In the genomic region with DNA sequence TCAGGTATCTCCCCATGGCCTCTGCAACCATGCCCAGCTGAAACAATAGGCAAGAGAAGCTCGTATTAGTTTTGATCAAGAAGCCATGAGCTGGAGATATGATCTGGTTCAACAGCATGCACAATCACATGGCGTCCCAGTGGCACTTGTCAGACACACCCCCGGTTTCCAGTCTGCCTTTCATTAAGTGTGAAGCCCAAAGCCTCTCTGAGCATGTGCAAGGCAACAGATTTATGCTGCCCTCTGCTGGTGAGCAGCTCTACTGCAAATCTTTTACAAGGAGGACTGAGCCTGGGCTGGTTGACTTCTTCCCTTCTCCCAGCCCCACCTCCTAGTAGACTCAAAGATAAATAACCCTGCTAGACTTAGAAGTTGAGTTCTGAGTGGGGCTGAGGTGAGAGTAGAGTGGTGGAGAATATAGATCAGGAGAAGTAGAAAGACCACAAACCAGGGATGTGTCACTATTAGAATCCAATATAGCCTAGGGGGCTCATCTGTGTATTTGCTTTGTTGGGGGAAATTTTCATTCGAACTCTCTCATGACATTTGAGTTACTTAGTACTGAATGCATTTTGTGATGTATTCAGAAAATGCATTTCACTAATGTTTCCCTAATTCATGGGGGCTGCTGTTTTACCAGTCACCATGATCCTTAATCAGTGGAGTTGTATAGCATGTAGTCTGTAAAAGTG, we compare ENCODE assay signal across 1 cellular context.
TF ChIP-seq lines count a peak whose summit lies in the region.

No MANE protein-coding gene starts in this region.

TF ChIP-seq in HepG2, 621 proteins besides CTCF, POLR2A, EP300 and RAD21 (continued from another document and continues in another):
- TF ChIP-seq, protein P1, sequence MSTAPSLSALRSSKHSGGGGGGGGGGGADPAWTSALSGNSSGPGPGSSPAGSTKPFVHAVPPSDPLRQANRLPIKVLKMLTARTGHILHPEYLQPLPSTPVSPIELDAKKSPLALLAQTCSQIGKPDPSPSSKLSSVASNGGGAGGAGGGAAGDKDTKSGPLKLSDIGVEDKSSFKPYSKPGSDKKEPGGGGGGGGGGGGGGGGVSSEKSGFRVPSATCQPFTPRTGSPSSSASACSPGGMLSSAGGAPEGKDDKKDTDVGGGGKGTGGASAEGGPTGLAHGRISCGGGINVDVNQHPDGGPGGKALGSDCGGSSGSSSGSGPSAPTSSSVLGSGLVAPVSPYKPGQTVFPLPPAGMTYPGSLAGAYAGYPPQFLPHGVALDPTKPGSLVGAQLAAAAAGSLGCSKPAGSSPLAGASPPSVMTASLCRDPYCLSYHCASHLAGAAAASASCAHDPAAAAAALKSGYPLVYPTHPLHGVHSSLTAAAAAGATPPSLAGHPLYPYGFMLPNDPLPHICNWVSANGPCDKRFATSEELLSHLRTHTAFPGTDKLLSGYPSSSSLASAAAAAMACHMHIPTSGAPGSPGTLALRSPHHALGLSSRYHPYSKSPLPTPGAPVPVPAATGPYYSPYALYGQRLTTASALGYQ (CRISPR knock-in tag; IDR thresholded peaks at IDR 0.05): no peak
- TF ChIP-seq FOXA1 (IDR thresholded peaks at IDR 0.05): no peak
- no peak for TF ChIP-seq FOXA1 (CRISPR knock-in tag; IDR thresholded peaks at IDR 0.05)
- TF ChIP-seq PAF1 (CRISPR knock-in tag; IDR thresholded peaks at IDR 0.05): no peak
- TF ChIP-seq ZNF605 (CRISPR knock-in tag; IDR thresholded peaks at IDR 0.05): peak; percentile 70; the same call in 1 of the 2 replicates
- TF ChIP-seq ZNF543 (CRISPR knock-in tag; IDR thresholded peaks at IDR 0.05): no peak
- peak; percentile 18; the same call in 1 of the 2 replicates for TF ChIP-seq USF2 (IDR thresholded peaks at IDR 0.05; ENCODE audit: low read depth, low read length)
- no peak for TF ChIP-seq USF2 (CRISPR knock-in tag; IDR thresholded peaks at IDR 0.05; ENCODE audit: borderline replicate concordance)
- TF ChIP-seq ZBTB20 (CRISPR knock-in tag; IDR thresholded peaks at IDR 0.05; ENCODE audit: borderline replicate concordance, low read depth): no peak
- peak; percentile 94 for TF ChIP-seq STAG1 (CRISPR knock-in tag; IDR thresholded peaks at IDR 0.05)
- TF ChIP-seq, protein P2, sequence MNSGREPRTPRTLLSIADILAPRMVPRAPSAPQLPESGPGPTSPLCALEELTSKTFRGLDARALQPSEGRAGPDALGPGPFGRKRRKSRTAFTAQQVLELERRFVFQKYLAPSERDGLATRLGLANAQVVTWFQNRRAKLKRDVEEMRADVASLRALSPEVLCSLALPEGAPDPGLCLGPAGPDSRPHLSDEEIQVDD (CRISPR knock-in tag; IDR thresholded peaks at IDR 0.05; ENCODE audit: borderline replicate concordance): no peak
- TF ChIP-seq, protein P3, sequence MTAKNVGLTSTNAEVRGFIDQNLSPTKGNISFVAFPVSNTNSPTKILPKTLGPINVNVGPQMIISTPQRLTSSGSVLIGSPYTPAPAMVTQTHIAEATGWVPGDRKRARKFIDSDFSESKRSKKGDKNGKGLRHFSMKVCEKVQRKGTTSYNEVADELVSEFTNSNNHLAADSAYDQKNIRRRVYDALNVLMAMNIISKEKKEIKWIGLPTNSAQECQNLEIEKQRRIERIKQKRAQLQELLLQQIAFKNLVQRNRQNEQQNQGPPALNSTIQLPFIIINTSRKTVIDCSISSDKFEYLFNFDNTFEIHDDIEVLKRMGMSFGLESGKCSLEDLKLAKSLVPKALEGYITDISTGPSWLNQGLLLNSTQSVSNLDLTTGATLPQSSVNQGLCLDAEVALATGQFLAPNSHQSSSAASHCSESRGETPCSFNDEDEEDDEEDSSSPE (CRISPR knock-in tag; IDR thresholded peaks at IDR 0.05): peak; percentile 87
- TF ChIP-seq HHEX (CRISPR knock-in tag; IDR thresholded peaks at IDR 0.05): no peak
- TF ChIP-seq, protein P4, sequence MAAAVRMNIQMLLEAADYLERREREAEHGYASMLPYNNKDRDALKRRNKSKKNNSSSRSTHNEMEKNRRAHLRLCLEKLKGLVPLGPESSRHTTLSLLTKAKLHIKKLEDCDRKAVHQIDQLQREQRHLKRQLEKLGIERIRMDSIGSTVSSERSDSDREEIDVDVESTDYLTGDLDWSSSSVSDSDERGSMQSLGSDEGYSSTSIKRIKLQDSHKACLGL (CRISPR knock-in tag; IDR thresholded peaks at IDR 0.05): no peak
- TF ChIP-seq SNAPC5 (CRISPR knock-in tag; IDR thresholded peaks at IDR 0.05; ENCODE audit: borderline replicate concordance): no peak
- no peak for TF ChIP-seq ZNF709 (CRISPR knock-in tag; IDR thresholded peaks at IDR 0.05)
- TF ChIP-seq, protein P5, sequence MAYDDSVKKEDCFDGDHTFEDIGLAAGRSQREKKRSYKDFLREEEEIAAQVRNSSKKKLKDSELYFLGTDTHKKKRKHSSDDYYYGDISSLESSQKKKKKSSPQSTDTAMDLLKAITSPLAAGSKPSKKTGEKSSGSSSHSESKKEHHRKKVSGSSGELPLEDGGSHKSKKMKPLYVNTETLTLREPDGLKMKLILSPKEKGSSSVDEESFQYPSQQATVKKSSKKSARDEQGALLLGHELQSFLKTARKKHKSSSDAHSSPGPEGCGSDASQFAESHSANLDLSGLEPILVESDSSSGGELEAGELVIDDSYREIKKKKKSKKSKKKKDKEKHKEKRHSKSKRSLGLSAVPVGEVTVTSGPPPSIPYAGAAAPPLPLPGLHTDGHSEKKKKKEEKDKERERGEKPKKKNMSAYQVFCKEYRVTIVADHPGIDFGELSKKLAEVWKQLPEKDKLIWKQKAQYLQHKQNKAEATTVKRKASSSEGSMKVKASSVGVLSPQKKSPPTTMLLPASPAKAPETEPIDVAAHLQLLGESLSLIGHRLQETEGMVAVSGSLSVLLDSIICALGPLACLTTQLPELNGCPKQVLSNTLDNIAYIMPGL (CRISPR knock-in tag; IDR thresholded peaks at IDR 0.05; ENCODE audit: borderline replicate concordance in 1 of 2, low read depth in 1 of 2): peak in 1 of 2 experiments; percentile 71; a peak in 1 of 4 replicates
- no peak for TF ChIP-seq ELF4 (CRISPR knock-in tag; IDR thresholded peaks at IDR 0.05; ENCODE audit: borderline replicate concordance)
- TF ChIP-seq JARID2 (CRISPR knock-in tag; IDR thresholded peaks at IDR 0.05; ENCODE audit: insufficient replicate concordance): no peak
- TF ChIP-seq ZNF652 (CRISPR knock-in tag; IDR thresholded peaks at IDR 0.05; ENCODE audit: borderline replicate concordance, low read depth): 0 out of 2 replicates have a peak, but pooled peaks have one; percentile 30
- TF ChIP-seq ZNF580 (CRISPR knock-in tag; IDR thresholded peaks at IDR 0.05; ENCODE audit: borderline replicate concordance, low read depth): peak; percentile 86
- TF ChIP-seq YEATS2 (CRISPR knock-in tag; IDR thresholded peaks at IDR 0.05; ENCODE audit: borderline replicate concordance): peak; percentile 46; the same call in 1 of the 2 replicates
- TF ChIP-seq POLR2AphosphoS5 (IDR thresholded peaks at IDR 0.05; ENCODE audit: low read depth, low read length): no peak
- TF ChIP-seq POLR2AphosphoS2 (IDR thresholded peaks at IDR 0.05; ENCODE audit: low read depth, low read length): no peak
- TF ChIP-seq, protein P6, sequence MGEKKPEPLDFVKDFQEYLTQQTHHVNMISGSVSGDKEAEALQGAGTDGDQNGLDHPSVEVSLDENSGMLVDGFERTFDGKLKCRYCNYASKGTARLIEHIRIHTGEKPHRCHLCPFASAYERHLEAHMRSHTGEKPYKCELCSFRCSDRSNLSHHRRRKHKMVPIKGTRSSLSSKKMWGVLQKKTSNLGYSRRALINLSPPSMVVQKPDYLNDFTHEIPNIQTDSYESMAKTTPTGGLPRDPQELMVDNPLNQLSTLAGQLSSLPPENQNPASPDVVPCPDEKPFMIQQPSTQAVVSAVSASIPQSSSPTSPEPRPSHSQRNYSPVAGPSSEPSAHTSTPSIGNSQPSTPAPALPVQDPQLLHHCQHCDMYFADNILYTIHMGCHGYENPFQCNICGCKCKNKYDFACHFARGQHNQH (CRISPR knock-in tag; IDR thresholded peaks at IDR 0.05): peak; percentile 73; the same call in 1 of the 2 replicates
- TF ChIP-seq, protein P7, sequence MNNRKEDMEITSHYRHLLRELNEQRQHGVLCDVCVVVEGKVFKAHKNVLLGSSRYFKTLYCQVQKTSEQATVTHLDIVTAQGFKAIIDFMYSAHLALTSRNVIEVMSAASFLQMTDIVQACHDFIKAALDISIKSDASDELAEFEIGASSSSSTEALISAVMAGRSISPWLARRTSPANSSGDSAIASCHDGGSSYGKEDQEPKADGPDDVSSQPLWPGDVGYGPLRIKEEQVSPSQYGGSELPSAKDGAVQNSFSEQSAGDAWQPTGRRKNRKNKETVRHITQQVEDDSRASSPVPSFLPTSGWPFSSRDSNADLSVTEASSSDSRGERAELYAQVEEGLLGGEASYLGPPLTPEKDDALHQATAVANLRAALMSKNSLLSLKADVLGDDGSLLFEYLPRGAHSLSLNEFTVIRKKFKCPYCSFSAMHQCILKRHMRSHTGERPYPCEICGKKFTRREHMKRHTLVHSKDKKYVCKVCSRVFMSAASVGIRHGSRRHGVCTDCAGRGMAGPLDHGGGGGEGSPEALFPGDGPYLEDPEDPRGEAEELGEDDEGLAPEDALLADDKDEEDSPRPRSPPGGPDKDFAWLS (CRISPR knock-in tag; IDR thresholded peaks at IDR 0.05; ENCODE audit: borderline replicate concordance): no peak
- no peak for TF ChIP-seq ZNF766 (CRISPR knock-in tag; IDR thresholded peaks at IDR 0.05; ENCODE audit: borderline replicate concordance)
- TF ChIP-seq TRIM22 (IDR thresholded peaks at IDR 0.05): no peak
- TF ChIP-seq SMARCC2 (IDR thresholded peaks at IDR 0.05): no peak
- no peak for TF ChIP-seq DNMT1 (CRISPR knock-in tag; IDR thresholded peaks at IDR 0.05)
- TF ChIP-seq, protein P8, sequence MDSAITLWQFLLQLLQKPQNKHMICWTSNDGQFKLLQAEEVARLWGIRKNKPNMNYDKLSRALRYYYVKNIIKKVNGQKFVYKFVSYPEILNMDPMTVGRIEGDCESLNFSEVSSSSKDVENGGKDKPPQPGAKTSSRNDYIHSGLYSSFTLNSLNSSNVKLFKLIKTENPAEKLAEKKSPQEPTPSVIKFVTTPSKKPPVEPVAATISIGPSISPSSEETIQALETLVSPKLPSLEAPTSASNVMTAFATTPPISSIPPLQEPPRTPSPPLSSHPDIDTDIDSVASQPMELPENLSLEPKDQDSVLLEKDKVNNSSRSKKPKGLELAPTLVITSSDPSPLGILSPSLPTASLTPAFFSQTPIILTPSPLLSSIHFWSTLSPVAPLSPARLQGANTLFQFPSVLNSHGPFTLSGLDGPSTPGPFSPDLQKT (CRISPR knock-in tag; IDR thresholded peaks at IDR 0.05; ENCODE audit: borderline replicate concordance): no peak
- TF ChIP-seq, protein P9, sequence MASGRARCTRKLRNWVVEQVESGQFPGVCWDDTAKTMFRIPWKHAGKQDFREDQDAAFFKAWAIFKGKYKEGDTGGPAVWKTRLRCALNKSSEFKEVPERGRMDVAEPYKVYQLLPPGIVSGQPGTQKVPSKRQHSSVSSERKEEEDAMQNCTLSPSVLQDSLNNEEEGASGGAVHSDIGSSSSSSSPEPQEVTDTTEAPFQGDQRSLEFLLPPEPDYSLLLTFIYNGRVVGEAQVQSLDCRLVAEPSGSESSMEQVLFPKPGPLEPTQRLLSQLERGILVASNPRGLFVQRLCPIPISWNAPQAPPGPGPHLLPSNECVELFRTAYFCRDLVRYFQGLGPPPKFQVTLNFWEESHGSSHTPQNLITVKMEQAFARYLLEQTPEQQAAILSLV (CRISPR knock-in tag; IDR thresholded peaks at IDR 0.05; ENCODE audit: borderline replicate concordance): 0 out of 2 replicates have a peak, but pooled peaks have one; percentile 34
- no peak for TF ChIP-seq TRIM24 (CRISPR knock-in tag; IDR thresholded peaks at IDR 0.05)
- TF ChIP-seq, protein P10, sequence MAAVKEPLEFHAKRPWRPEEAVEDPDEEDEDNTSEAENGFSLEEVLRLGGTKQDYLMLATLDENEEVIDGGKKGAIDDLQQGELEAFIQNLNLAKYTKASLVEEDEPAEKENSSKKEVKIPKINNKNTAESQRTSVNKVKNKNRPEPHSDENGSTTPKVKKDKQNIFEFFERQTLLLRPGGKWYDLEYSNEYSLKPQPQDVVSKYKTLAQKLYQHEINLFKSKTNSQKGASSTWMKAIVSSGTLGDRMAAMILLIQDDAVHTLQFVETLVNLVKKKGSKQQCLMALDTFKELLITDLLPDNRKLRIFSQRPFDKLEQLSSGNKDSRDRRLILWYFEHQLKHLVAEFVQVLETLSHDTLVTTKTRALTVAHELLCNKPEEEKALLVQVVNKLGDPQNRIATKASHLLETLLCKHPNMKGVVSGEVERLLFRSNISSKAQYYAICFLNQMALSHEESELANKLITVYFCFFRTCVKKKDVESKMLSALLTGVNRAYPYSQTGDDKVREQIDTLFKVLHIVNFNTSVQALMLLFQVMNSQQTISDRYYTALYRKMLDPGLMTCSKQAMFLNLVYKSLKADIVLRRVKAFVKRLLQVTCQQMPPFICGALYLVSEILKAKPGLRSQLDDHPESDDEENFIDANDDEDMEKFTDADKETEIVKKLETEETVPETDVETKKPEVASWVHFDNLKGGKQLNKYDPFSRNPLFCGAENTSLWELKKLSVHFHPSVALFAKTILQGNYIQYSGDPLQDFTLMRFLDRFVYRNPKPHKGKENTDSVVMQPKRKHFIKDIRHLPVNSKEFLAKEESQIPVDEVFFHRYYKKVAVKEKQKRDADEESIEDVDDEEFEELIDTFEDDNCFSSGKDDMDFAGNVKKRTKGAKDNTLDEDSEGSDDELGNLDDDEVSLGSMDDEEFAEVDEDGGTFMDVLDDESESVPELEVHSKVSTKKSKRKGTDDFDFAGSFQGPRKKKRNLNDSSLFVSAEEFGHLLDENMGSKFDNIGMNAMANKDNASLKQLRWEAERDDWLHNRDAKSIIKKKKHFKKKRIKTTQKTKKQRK (IDR thresholded peaks at IDR 0.05; ENCODE audit: low read length): no peak
- TF ChIP-seq ZMYM3 (CRISPR knock-in tag; IDR thresholded peaks at IDR 0.05): no peak
- TF ChIP-seq HNF4A (CRISPR knock-in tag; IDR thresholded peaks at IDR 0.05): no peak
